ENCODE assay signal across 26 cellular contexts in genomic region chr2:143117225-143117624, GRCh38. TPM values are rescaled to one million over a fixed set of nuclear protein-coding genes. Genes with fewer than 3 reads are reported as not detected.
DNase-seq lines count a peak whose midpoint lies in the region; ATAC-seq, FAIRE-seq and TF ChIP-seq lines count a peak whose summit lies in the region.
"Had no signal": no experiment of that assay in that cellular context is flagged by ENCODE, and none has a peak within 500 bp of the region (broad histone marks: within the 10 kb centered on the region; RNA-seq: fewer than 3 reads in every experiment).

No MANE protein-coding gene starts in this region.

- peak; percentile 67 for ATAC-seq in activated T-helper 17 cell treated with anti-CD3 and anti-CD28 coated beads, Interleukin-2, amount 50 U/mL, for 72 hours (replicated peaks)
- ATAC-seq in stimulated activated effector memory CD8-positive, alpha-beta T cell treated with anti-CD3 and anti-CD28 coated beads, Interleukin-12 subunit alpha, Interleukin-12 subunit beta, amount 100 ng/mL, for 72 hours = peak; percentile 61
- ATAC-seq in GM21390 (IDR thresholded peaks at IDR 0.05; ENCODE audit: unreplicated experiment) = no peak
- ATAC-seq: HepG2, K562 had no signal

- peaks cover 4% of the 10 kb centered on the region for H3K36me3 Mint-ChIP-seq in activated CD4-positive, alpha-beta T cell treated with anti-CD3 and anti-CD28 coated beads, Interleukin-2, amount 10 ng/mL, durations not matched to agents 24 days and 14 days (ENCODE audit: low read depth)
- H3K36me3 Mint-ChIP-seq in activated naive CD4-positive, alpha-beta T cell treated with anti-CD3 and anti-CD28 coated beads for 36 hours (ENCODE audit: low read depth) = peaks cover 3% of the 10 kb centered on the region
- H3K36me3 Mint-ChIP-seq in activated naive CD4-positive, alpha-beta T cell treated with anti-CD3 and anti-CD28 coated beads, Interleukin-2, amount 10 ng/mL, durations not matched to agents 7 days and 5 days = peaks cover 2% of the 10 kb centered on the region
- no peaks in the 10 kb centered on the region for H3K36me3 Mint-ChIP-seq in activated T-helper 17 cell treated with anti-CD3 and anti-CD28 coated beads, Interleukin-2, amount 50 U/mL, for 72 hours (ENCODE audit: low read depth)
- H3K36me3 Mint-ChIP-seq in stimulated activated effector memory CD8-positive, alpha-beta T cell treated with anti-CD3 and anti-CD28 coated beads, Interleukin-12 subunit alpha, Interleukin-12 subunit beta, amount 100 ng/mL, for 72 hours = no peaks in the 10 kb centered on the region

- CTCF ChIA-PET in activated naive CD4-positive, alpha-beta T cell treated with anti-CD3 and anti-CD28 coated beads for 36 hours (lab: Charles Lee) = interaction anchor here (0.6 to 1.7 kb wide), 5 partner anchors 9 to 211 kb away, joined by 3 to 7 read pairs (median 3); no protein-coding TSS in a partner anchor
- CTCF ChIA-PET in activated naive CD4-positive, alpha-beta T cell treated with anti-CD3 and anti-CD28 coated beads, Interleukin-2, amount 10 ng/mL, durations not matched to agents 7 days and 5 days (lab: Charles Lee) = interaction anchor here (0.6 kb wide), 1 partner anchor 1805 kb away, joined by 3 read pairs; no protein-coding TSS in a partner anchor

- peaks cover 11% of the 10 kb centered on the region for H3K9me3 Mint-ChIP-seq in activated CD4-positive, alpha-beta T cell treated with anti-CD3 and anti-CD28 coated beads, Interleukin-2, amount 10 ng/mL, durations not matched to agents 24 days and 14 days
- no peaks in the 10 kb centered on the region for H3K9me3 Mint-ChIP-seq in activated naive CD4-positive, alpha-beta T cell treated with anti-CD3 and anti-CD28 coated beads for 36 hours
- peaks cover 5% of the 10 kb centered on the region for H3K9me3 Mint-ChIP-seq in activated naive CD4-positive, alpha-beta T cell treated with anti-CD3 and anti-CD28 coated beads, Interleukin-2, amount 10 ng/mL, durations not matched to agents 7 days and 5 days
- H3K9me3 Mint-ChIP-seq in activated T-helper 17 cell treated with anti-CD3 and anti-CD28 coated beads, Interleukin-2, amount 50 U/mL, for 72 hours = peaks cover 7% of the 10 kb centered on the region
- H3K9me3 Mint-ChIP-seq in stimulated activated effector memory CD8-positive, alpha-beta T cell treated with anti-CD3 and anti-CD28 coated beads, Interleukin-12 subunit alpha, Interleukin-12 subunit beta, amount 100 ng/mL, for 72 hours = no peaks in the 10 kb centered on the region
- H3K9me3 Mint-ChIP-seq: CD8-positive, alpha-beta memory T cell had no signal

- TF ChIP-seq POLR2A in H54 (IDR thresholded peaks at IDR 0.05; ENCODE audit: low read depth, low read length) = no peak

- peak overlapping the region; percentile 22 for H3K27ac Mint-ChIP-seq in activated CD4-positive, alpha-beta T cell treated with anti-CD3 and anti-CD28 coated beads, Interleukin-2, amount 10 ng/mL, durations not matched to agents 24 days and 14 days
- H3K27ac Mint-ChIP-seq in activated naive CD4-positive, alpha-beta T cell treated with anti-CD3 and anti-CD28 coated beads for 36 hours = peak overlapping the region; percentile 39
- no peak overlapping the region for H3K27ac Mint-ChIP-seq in activated naive CD4-positive, alpha-beta T cell treated with anti-CD3 and anti-CD28 coated beads, Interleukin-2, amount 10 ng/mL, durations not matched to agents 7 days and 5 days
- peak overlapping the region; percentile 5 for H3K27ac Mint-ChIP-seq in activated T-helper 17 cell treated with anti-CD3 and anti-CD28 coated beads, Interleukin-2, amount 50 U/mL, for 72 hours
- H3K27ac Mint-ChIP-seq in stimulated activated effector memory CD8-positive, alpha-beta T cell treated with anti-CD3 and anti-CD28 coated beads, Interleukin-12 subunit alpha, Interleukin-12 subunit beta, amount 100 ng/mL, for 72 hours = no peak overlapping the region

- FAIRE-seq in H54 (lab: Jason Lieb, UNC) = no peak
- FAIRE-seq: A204.1, GM12891, HepG2, K562 had no signal

- no peak overlapping the region for H3K4me3 Mint-ChIP-seq in activated CD4-positive, alpha-beta T cell treated with anti-CD3 and anti-CD28 coated beads, Interleukin-2, amount 10 ng/mL, durations not matched to agents 24 days and 14 days
- peak overlapping the region; percentile 40 for H3K4me3 Mint-ChIP-seq in activated naive CD4-positive, alpha-beta T cell treated with anti-CD3 and anti-CD28 coated beads for 36 hours
- H3K4me3 Mint-ChIP-seq in activated naive CD4-positive, alpha-beta T cell treated with anti-CD3 and anti-CD28 coated beads, Interleukin-2, amount 10 ng/mL, durations not matched to agents 7 days and 5 days = no peak overlapping the region
- peak overlapping the region; percentile 38 for H3K4me3 Mint-ChIP-seq in activated T-helper 17 cell treated with anti-CD3 and anti-CD28 coated beads, Interleukin-2, amount 50 U/mL, for 72 hours
- H3K4me3 Mint-ChIP-seq in stimulated activated effector memory CD8-positive, alpha-beta T cell treated with anti-CD3 and anti-CD28 coated beads, Interleukin-12 subunit alpha, Interleukin-12 subunit beta, amount 100 ng/mL, for 72 hours = no peak overlapping the region
- H3K4me3 Mint-ChIP-seq: CD8-positive, alpha-beta memory T cell had no signal

- peak; percentile 49 for DNase-seq in activated CD4-positive, alpha-beta T cell treated with anti-CD3 and anti-CD28 coated beads, Interleukin-2, amount 10 ng/mL, durations not matched to agents 24 days and 14 days
- no peak for DNase-seq in activated CD4-positive, alpha-beta T cell treated with anti-CD3 and anti-CD28 coated beads for 1 hour
- DNase-seq in activated naive CD4-positive, alpha-beta T cell treated with anti-CD3 and anti-CD28 coated beads for 36 hours = peak; percentile 60
- no peak for DNase-seq in activated naive CD4-positive, alpha-beta T cell treated with anti-CD3 and anti-CD28 coated beads, Interleukin-2, amount 10 ng/mL, durations not matched to agents 7 days and 5 days
- no peak for DNase-seq in stimulated activated effector memory CD8-positive, alpha-beta T cell treated with anti-CD3 and anti-CD28 coated beads, Interleukin-12 subunit alpha, Interleukin-12 subunit beta, amount 100 ng/mL, for 72 hours (ENCODE audit: low spot score in 2 of 2)
- no peak for DNase-seq in H54 (ENCODE audit: insufficient read length, low spot score)
- DNase-seq: Calu3; CD8-positive, alpha-beta memory T cell; DMS153; GM23248; MG63; NCI-H1417; NCI-H1694 treated with DMSO at 0.1 percent for 48 hours; NCI-H2081 treated with DMSO at 0.1 percent for 48 hours; NCI-H2171 treated with DMSO at 0.1 percent for 48 hours; NCI-H524 treated with DMSO at 0.1 percent for 48 hours; NCI-H82; Peyer's patch had no signal

- intact Hi-C loops in activated CD4-positive, alpha-beta T cell treated with anti-CD3 and anti-CD28 coated beads, Interleukin-2, amount 10 ng/mL, durations not matched to agents 24 days and 14 days (cut with micrococcal nuclease) = no loop called here
- intact Hi-C loops in activated naive CD4-positive, alpha-beta T cell treated with anti-CD3 and anti-CD28 coated beads for 36 hours (cut with micrococcal nuclease) = loop anchor here (5.0 kb wide), 1 partner anchor 1080 kb away; no protein-coding TSS in a partner anchor

- no peaks in the 10 kb centered on the region for H3K27me3 Mint-ChIP-seq in activated CD4-positive, alpha-beta T cell treated with anti-CD3 and anti-CD28 coated beads, Interleukin-2, amount 10 ng/mL, durations not matched to agents 24 days and 14 days
- no peaks in the 10 kb centered on the region for H3K27me3 Mint-ChIP-seq in activated naive CD4-positive, alpha-beta T cell treated with anti-CD3 and anti-CD28 coated beads for 36 hours (ENCODE audit: low read depth)
- no peaks in the 10 kb centered on the region for H3K27me3 Mint-ChIP-seq in activated naive CD4-positive, alpha-beta T cell treated with anti-CD3 and anti-CD28 coated beads, Interleukin-2, amount 10 ng/mL, durations not matched to agents 7 days and 5 days
- no peaks in the 10 kb centered on the region for H3K27me3 Mint-ChIP-seq in activated T-helper 17 cell treated with anti-CD3 and anti-CD28 coated beads, Interleukin-2, amount 50 U/mL, for 72 hours

- H3K4me1 Mint-ChIP-seq in activated CD4-positive, alpha-beta T cell treated with anti-CD3 and anti-CD28 coated beads, Interleukin-2, amount 10 ng/mL, durations not matched to agents 24 days and 14 days = peaks cover 34% of the 10 kb centered on the region
- peaks cover 72% of the 10 kb centered on the region for H3K4me1 Mint-ChIP-seq in activated naive CD4-positive, alpha-beta T cell treated with anti-CD3 and anti-CD28 coated beads for 36 hours (ENCODE audit: low read depth)
- peaks cover 21% of the 10 kb centered on the region for H3K4me1 Mint-ChIP-seq in activated naive CD4-positive, alpha-beta T cell treated with anti-CD3 and anti-CD28 coated beads, Interleukin-2, amount 10 ng/mL, durations not matched to agents 7 days and 5 days
- H3K4me1 Mint-ChIP-seq in activated T-helper 17 cell treated with anti-CD3 and anti-CD28 coated beads, Interleukin-2, amount 50 U/mL, for 72 hours = peaks cover 19% of the 10 kb centered on the region
- peaks cover 15% of the 10 kb centered on the region for H3K4me1 Mint-ChIP-seq in stimulated activated effector memory CD8-positive, alpha-beta T cell treated with anti-CD3 and anti-CD28 coated beads, Interleukin-12 subunit alpha, Interleukin-12 subunit beta, amount 100 ng/mL, for 72 hours

RNA-seq across cellular contexts. Expression of gene ARHGAP15, which starts 12.0 kb away (rescaled TPM):
- 56.0 and 56.2 TPM in 2 replicates for total RNA-seq in activated CD4-positive, alpha-beta T cell treated with anti-CD3 and anti-CD28 coated beads, Interleukin-2, amount 10 ng/mL, durations not matched to agents 24 days and 14 days
- total RNA-seq in activated naive CD4-positive, alpha-beta T cell treated with anti-CD3 and anti-CD28 coated beads for 36 hours = 10 to 100 TPM; 85.7 to 90.1 TPM
- 10 to 100 TPM; 93.3 to 98.3 TPM for total RNA-seq in activated T-helper 17 cell treated with anti-CD3 and anti-CD28 coated beads, Interleukin-2, amount 50 U/mL, for 72 hours
- total RNA-seq: Calu3, G401, GM23248, HepG2, HT-29 had no signal

Comparison
In these comparisons a context has a peak if more than half of its experiments do, and no peak if none do; other contexts are left out.
1. DNase-seq: peak in activated CD4-positive, alpha-beta T cell treated with anti-CD3 and anti-CD28 coated beads, Interleukin-2, amount 10 ng/mL, durations not matched to agents 24 days and 14 days (single experiment) and activated naive CD4-positive, alpha-beta T cell treated with anti-CD3 and anti-CD28 coated beads for 36 hours (single experiment); none in activated CD4-positive, alpha-beta T cell treated with anti-CD3 and anti-CD28 coated beads for 1 hour (single experiment), activated naive CD4-positive, alpha-beta T cell treated with anti-CD3 and anti-CD28 coated beads, Interleukin-2, amount 10 ng/mL, durations not matched to agents 7 days and 5 days (single experiment), stimulated activated effector memory CD8-positive, alpha-beta T cell treated with anti-CD3 and anti-CD28 coated beads, Interleukin-12 subunit alpha, Interleukin-12 subunit beta, amount 100 ng/mL, for 72 hours (0 of 2) and H54 (single experiment).
2. H3K27ac Mint-ChIP-seq: peak in activated CD4-positive, alpha-beta T cell treated with anti-CD3 and anti-CD28 coated beads, Interleukin-2, amount 10 ng/mL, durations not matched to agents 24 days and 14 days (single experiment), activated naive CD4-positive, alpha-beta T cell treated with anti-CD3 and anti-CD28 coated beads for 36 hours (single experiment) and activated T-helper 17 cell treated with anti-CD3 and anti-CD28 coated beads, Interleukin-2, amount 50 U/mL, for 72 hours (single experiment); none in activated naive CD4-positive, alpha-beta T cell treated with anti-CD3 and anti-CD28 coated beads, Interleukin-2, amount 10 ng/mL, durations not matched to agents 7 days and 5 days (single experiment) and stimulated activated effector memory CD8-positive, alpha-beta T cell treated with anti-CD3 and anti-CD28 coated beads, Interleukin-12 subunit alpha, Interleukin-12 subunit beta, amount 100 ng/mL, for 72 hours (single experiment).
3. H3K4me3 Mint-ChIP-seq: peak in activated naive CD4-positive, alpha-beta T cell treated with anti-CD3 and anti-CD28 coated beads for 36 hours (single experiment) and activated T-helper 17 cell treated with anti-CD3 and anti-CD28 coated beads, Interleukin-2, amount 50 U/mL, for 72 hours (single experiment); none in activated CD4-positive, alpha-beta T cell treated with anti-CD3 and anti-CD28 coated beads, Interleukin-2, amount 10 ng/mL, durations not matched to agents 24 days and 14 days (single experiment), activated naive CD4-positive, alpha-beta T cell treated with anti-CD3 and anti-CD28 coated beads, Interleukin-2, amount 10 ng/mL, durations not matched to agents 7 days and 5 days (single experiment) and stimulated activated effector memory CD8-positive, alpha-beta T cell treated with anti-CD3 and anti-CD28 coated beads, Interleukin-12 subunit alpha, Interleukin-12 subunit beta, amount 100 ng/mL, for 72 hours (single experiment).